9 cellular contexts compared by ENCODE assay signal in genomic region chr5:56534102-56534501, GRCh38.
DNase-seq lines count a peak whose midpoint lies in the region; ATAC-seq and TF ChIP-seq lines count a peak whose summit lies in the region.
"Had no signal": no experiment of that assay in that cellular context is flagged by ENCODE, and none has a peak within 500 bp of the region (broad histone marks: within the 10 kb centered on the region; RNA-seq: fewer than 3 reads in every experiment).

No MANE protein-coding gene starts in this region.

- H4K20me1 ChIP-seq in hepatocyte (ENCODE audit: insufficient read depth, poor library complexity, severe bottlenecking): no peaks in the 10 kb centered on the region

- intact Hi-C loops in stomach (cut with DNase I; ENCODE audit: low total_unique reads): no loop called here

- TF ChIP-seq POLR2A in stomach (IDR thresholded peaks at IDR 0.05): no peak

- no peaks in the 10 kb centered on the region for H3K36me3 ChIP-seq in hepatocyte (replicated peaks; ENCODE audit: insufficient read depth, low read depth)
- no peaks in the 10 kb centered on the region for H3K36me3 ChIP-seq in stomach

- no peaks in the 10 kb centered on the region for H3K9me3 ChIP-seq in hepatocyte (ENCODE audit: low read depth)
- H3K9me3 ChIP-seq in stomach: no peaks in the 10 kb centered on the region

- H3K79me2 ChIP-seq in hepatocyte: no peaks in the 10 kb centered on the region

- no peaks in the 10 kb centered on the region for H3K27me3 ChIP-seq in hepatocyte
- no peaks in the 10 kb centered on the region for H3K27me3 ChIP-seq in stomach

- peaks cover 25% of the 10 kb centered on the region for H3K4me1 ChIP-seq in hepatocyte (ENCODE audit: insufficient read depth)
- peaks cover 0 to 5% (median 0%) of the 10 kb centered on the region in 4 donors for H3K4me1 ChIP-seq in stomach

- H3K27me3 Mint-ChIP-seq in T-helper 2 cell treated with Interferon-gamma antibody and Interleukin-4, amounts not matched to agents 5 μg/mL and 100 μg/mL, for 36 hours (ENCODE audit: low read depth): no peaks in the 10 kb centered on the region

- H3K4me3 ChIP-seq in hepatocyte (no peak overlapping the region), stomach (no peak overlapping the region)

- H3K27ac Mint-ChIP-seq in T-helper 2 cell treated with Interferon-gamma antibody and Interleukin-4, amounts not matched to agents 5 μg/mL and 100 μg/mL, for 36 hours: peak overlapping the region; percentile 20

- ATAC-seq in GM21825 (IDR thresholded peaks at IDR 0.05; ENCODE audit: unreplicated experiment) (no peak), left lobe of liver (no peak), GM19455 (IDR thresholded peaks at IDR 0.05; ENCODE audit: unreplicated experiment) (no peak)

- peaks cover 6% of the 10 kb centered on the region for H3K9me3 Mint-ChIP-seq in T-helper 2 cell treated with Interferon-gamma antibody and Interleukin-4, amounts not matched to agents 5 μg/mL and 100 μg/mL, for 36 hours

- H3K27ac ChIP-seq in hepatocyte (peak overlapping the region; percentile 93), stomach (no peak overlapping the region)

- H3K4me1 Mint-ChIP-seq in T-helper 2 cell treated with Interferon-gamma antibody and Interleukin-4, amounts not matched to agents 5 μg/mL and 100 μg/mL, for 36 hours (ENCODE audit: low read depth): peaks cover 10% of the 10 kb centered on the region

- no peak for DNase-seq in T-helper 2 cell treated with Interferon-gamma antibody and Interleukin-4, amounts not matched to agents 5 μg/mL and 100 μg/mL, for 36 hours (ENCODE audit: low spot score)
- DNase-seq in T-helper 2 cell (no peak), hepatocyte (ENCODE audit: low spot score) (peak; percentile 80), stomach (peak; percentile 51), left lobe of liver (ENCODE audit: low spot score) (no peak)
- DNase-seq in activated CD4-positive, alpha-beta T cell treated with anti-CD3 and anti-CD28 coated beads for 48 hours: peak; percentile 22
- DNase-seq: NCI-H1105 treated with DMSO at 0.1 percent for 48 hours had no signal

- no peak overlapping the region for H3K4me2 ChIP-seq in hepatocyte

- TF ChIP-seq EP300 in stomach (IDR thresholded peaks at IDR 0.05): no peak

- no peaks in the 10 kb centered on the region for H3K9me2 ChIP-seq in hepatocyte (replicated peaks; ENCODE audit: insufficient read depth)

- no peak for TF ChIP-seq CTCF in hepatocyte (IDR thresholded peaks at IDR 0.05; ENCODE audit: poor library complexity)
- no peak for TF ChIP-seq CTCF in stomach (IDR thresholded peaks at IDR 0.05)

- no peaks in the 10 kb centered on the region for H3K36me3 Mint-ChIP-seq in T-helper 2 cell treated with Interferon-gamma antibody and Interleukin-4, amounts not matched to agents 5 μg/mL and 100 μg/mL, for 36 hours (ENCODE audit: low read depth)

- WGBS in hepatocyte (ENCODE audit: low lambda C conversion rate, missing lambda C conversion rate): 53% methylated on average over 4 of the region's 4 CpGs
- 42 to 66% (median 52%) methylated on average over 4 of the region's 4 CpGs for WGBS in stomach, 5 donors

- no peak overlapping the region for H3K4me3 Mint-ChIP-seq in T-helper 2 cell treated with Interferon-gamma antibody and Interleukin-4, amounts not matched to agents 5 μg/mL and 100 μg/mL, for 36 hours

- H2AFZ ChIP-seq in hepatocyte: no peak overlapping the region

Comparison
In these comparisons a context has a peak if more than half of its experiments do, and no peak if none do; other contexts are left out.
1. DNase-seq: peak in activated CD4-positive, alpha-beta T cell treated with anti-CD3 and anti-CD28 coated beads for 48 hours (single experiment), hepatocyte (single experiment) and stomach (single experiment); none in T-helper 2 cell treated with Interferon-gamma antibody and Interleukin-4, amounts not matched to agents 5 μg/mL and 100 μg/mL, for 36 hours (single experiment), T-helper 2 cell (0 of 5) and left lobe of liver (single experiment).